In the genomic region with DNA sequence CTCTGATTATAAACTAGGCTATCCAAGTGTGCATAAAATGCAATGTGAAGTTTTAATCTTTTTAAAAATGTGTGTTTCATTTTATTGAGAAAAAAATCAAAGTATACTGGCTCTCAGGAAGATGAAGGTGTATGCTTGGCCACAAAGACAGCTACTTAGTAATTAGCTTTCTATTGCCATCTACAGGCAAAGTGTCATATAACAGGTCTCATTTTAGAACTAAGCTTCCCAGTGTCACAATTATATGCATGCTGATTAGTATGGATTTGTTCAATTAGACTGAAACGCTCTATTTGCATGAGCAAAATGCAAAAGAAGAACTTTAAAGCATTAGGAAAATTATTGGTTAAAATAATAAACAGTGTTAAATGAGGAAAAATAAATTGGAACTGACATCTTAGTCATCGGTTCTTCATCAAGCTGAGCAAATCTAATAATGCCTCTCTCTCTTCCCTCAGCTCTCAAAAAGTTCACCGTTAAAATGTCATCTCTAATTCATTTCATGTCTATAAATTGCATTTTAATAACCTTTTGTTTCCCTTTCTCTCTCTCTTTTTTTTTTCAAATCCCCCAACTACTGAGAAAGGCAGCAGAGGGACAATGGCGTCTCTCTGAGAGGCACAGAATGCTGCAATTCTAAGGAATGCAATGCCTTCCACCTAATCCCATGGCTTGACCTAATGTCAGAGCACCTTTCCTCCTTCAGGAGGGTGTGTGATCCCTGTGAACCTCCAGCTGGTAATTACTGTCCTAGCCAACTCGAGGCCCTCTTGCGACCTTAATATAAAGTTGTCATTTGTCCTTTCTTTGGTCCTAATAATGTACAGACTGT, we compare ENCODE assay signal across 8 cellular contexts.
DNase-seq lines count a peak whose midpoint lies in the region; ATAC-seq and TF ChIP-seq lines count a peak whose summit lies in the region.

No MANE protein-coding gene starts in this region.

- H3K27ac Mint-ChIP-seq in glutamatergic neuron (ENCODE audit: unreplicated experiment) (peak overlapping the region; percentile 18), type B pancreatic cell (no peak overlapping the region)

- peak; percentile 58 for ATAC-seq in GM19328 (IDR thresholded peaks at IDR 0.05; ENCODE audit: unreplicated experiment)
- no peak for ATAC-seq in activated T-cell treated with anti-CD3 and anti-CD28 coated beads, Interleukin-2, amount 50 U/mL, for 4 hours

- in situ Hi-C loops in Caki2 (cut with HindIII; ENCODE audit: low pct_unique_long_range_greater_than_20kb, low sequenced_read_pairs): no loop called here

- peak; percentile 64 for TF ChIP-seq CTCF in glutamatergic neuron (IDR thresholded peaks at IDR 0.05; ENCODE audit: partially characterized antibody, unreplicated experiment)
- TF ChIP-seq CTCF in type B pancreatic cell (conservative IDR thresholded peaks at IDR 0.05): peak; percentile 76

- H3K36me3 Mint-ChIP-seq in glutamatergic neuron (ENCODE audit: unreplicated experiment) (no peaks in the 10 kb centered on the region), type B pancreatic cell (no peaks in the 10 kb centered on the region)
- no peaks in the 10 kb centered on the region for H3K36me3 Mint-ChIP-seq in activated T-cell treated with anti-CD3 and anti-CD28 coated beads, Interleukin-2, amount 50 U/mL, for 4 hours (ENCODE audit: insufficient read depth)

- H3K27me3 Mint-ChIP-seq in glutamatergic neuron (ENCODE audit: unreplicated experiment) (no peaks in the 10 kb centered on the region), type B pancreatic cell (no peaks in the 10 kb centered on the region)
- peaks cover 3% of the 10 kb centered on the region for H3K27me3 Mint-ChIP-seq in activated T-cell treated with anti-CD3 and anti-CD28 coated beads, Interleukin-2, amount 50 U/mL, for 4 hours (ENCODE audit: low read depth)

- no peak overlapping the region for H3K4me3 Mint-ChIP-seq in glutamatergic neuron (ENCODE audit: unreplicated experiment)
- no peak overlapping the region for H3K4me3 Mint-ChIP-seq in type B pancreatic cell
- H3K4me3 Mint-ChIP-seq in activated T-cell treated with anti-CD3 and anti-CD28 coated beads, Interleukin-2, amount 50 U/mL, for 4 hours: no peak overlapping the region

- peaks cover 46% of the 10 kb centered on the region for H3K4me1 Mint-ChIP-seq in glutamatergic neuron (ENCODE audit: low read depth, unreplicated experiment)
- H3K4me1 Mint-ChIP-seq in type B pancreatic cell (ENCODE audit: unreplicated experiment): peaks cover 39% of the 10 kb centered on the region
- no peaks in the 10 kb centered on the region for H3K4me1 Mint-ChIP-seq in activated T-cell treated with anti-CD3 and anti-CD28 coated beads, Interleukin-2, amount 50 U/mL, for 4 hours (ENCODE audit: low read depth)

- DNase-seq in Caki2 (ENCODE audit: low read depth): peak; percentile 11
- peak; percentile 40 for DNase-seq in HT1080 (ENCODE audit: low read depth)
- peak; percentile 41 for DNase-seq in SKM-1 treated with dmso at 0.1 percent for 144 hours (lab: John Stamatoyannopoulos, UW; ENCODE audit: unreplicated experiment)
- no peak for DNase-seq in glutamatergic neuron
- DNase-seq in type B pancreatic cell (ENCODE audit: extremely low spot score, unreplicated experiment): no peak
- DNase-seq in activated T-cell treated with anti-CD3 and anti-CD28 coated beads, Interleukin-2, amount 50 U/mL, for 4 hours: no peak
- DNase-seq in OCI-M2 (lab: John Stamatoyannopoulos, UW; ENCODE audit: unreplicated experiment): no peak

- H3K9me3 Mint-ChIP-seq in glutamatergic neuron (ENCODE audit: unreplicated experiment) (no peaks in the 10 kb centered on the region), type B pancreatic cell (no peaks in the 10 kb centered on the region)
- no peaks in the 10 kb centered on the region for H3K9me3 Mint-ChIP-seq in activated T-cell treated with anti-CD3 and anti-CD28 coated beads, Interleukin-2, amount 50 U/mL, for 4 hours

Comparison
In these comparisons a context has a peak if more than half of its experiments do, and no peak if none do; other contexts are left out.
1. DNase-seq: peak in Caki2 (single experiment), HT1080 (single experiment) and SKM-1 treated with dmso at 0.1 percent for 144 hours (single experiment); none in glutamatergic neuron (single experiment), type B pancreatic cell (single experiment), activated T-cell treated with anti-CD3 and anti-CD28 coated beads, Interleukin-2, amount 50 U/mL, for 4 hours (single experiment) and OCI-M2 (single experiment).